ENCODE assay signal across 12 cellular contexts in genomic region chr3:48855681-48856447, GRCh38.
DNase-seq lines count a peak whose midpoint lies in the region; ATAC-seq and TF ChIP-seq lines count a peak whose summit lies in the region.
"Had no signal": no experiment of that assay in that cellular context is flagged by ENCODE, and none has a peak within 500 bp of the region (broad histone marks: within the 10 kb centered on the region; RNA-seq: fewer than 3 reads in every experiment).

No MANE protein-coding gene starts in this region.

- peak overlapping the region; percentile 36; the same call in 1 of the 2 replicates for H3K27ac ChIP-seq in DND-41 (ENCODE audit: low read length)
- peak overlapping the region; percentile 41 for H3K27ac ChIP-seq in cingulate gyrus (ENCODE audit: low read depth, low read length)

- H3K9ac ChIP-seq in DND-41 (ENCODE audit: low read depth, low read length) = no peak overlapping the region

- no peaks in the 10 kb centered on the region for H3K9me3 ChIP-seq in DND-41 (ENCODE audit: insufficient read depth, low read length, severe bottlenecking)
- H3K9me3 ChIP-seq: BE2C had no signal

- H3K9me3 Mint-ChIP-seq in nephron progenitor cell = no peaks in the 10 kb centered on the region

- H3K27me3 ChIP-seq in DND-41 (ENCODE audit: insufficient read depth, low read length, poor library complexity) = no peaks in the 10 kb centered on the region
- H3K27me3 ChIP-seq: BE2C had no signal

- H3K27me3 Mint-ChIP-seq in nephron progenitor cell (ENCODE audit: low read depth, poor library complexity) = no peaks in the 10 kb centered on the region

- no peaks in the 10 kb centered on the region for H4K20me1 ChIP-seq in DND-41 (ENCODE audit: insufficient read depth, low read length)

- TF ChIP-seq CTCF in DND-41 (IDR thresholded peaks at IDR 0.05; ENCODE audit: borderline replicate concordance, extremely low read depth, low read length, poor library complexity, severe bottlenecking) (no peak), nephron progenitor cell (IDR thresholded peaks at IDR 0.05) (no peak), GM13977 (IDR thresholded peaks at IDR 0.05; ENCODE audit: extremely low read depth, insufficient read depth, missing control alignments) (no peak)

- peaks cover 22% of the 10 kb centered on the region for H3K4me1 Mint-ChIP-seq in nephron progenitor cell

- no peak overlapping the region for H3K4me2 ChIP-seq in DND-41 (ENCODE audit: insufficient read depth, low read length)

- peak overlapping the region; percentile 4 for H3K27ac Mint-ChIP-seq in nephron progenitor cell

- ATAC-seq in DND-41 (ENCODE audit: insufficient read depth, low read depth) (no peak), GM21526 (IDR thresholded peaks at IDR 0.05; ENCODE audit: low FRiP score, unreplicated experiment) (no peak)

- H3K36me3 ChIP-seq in DND-41 (ENCODE audit: insufficient read depth, low read length) = peaks cover 18% of the 10 kb centered on the region; the same call in 1 of the 2 replicates
- H3K36me3 ChIP-seq: BE2C had no signal

- no peak overlapping the region for H3K4me3 Mint-ChIP-seq in nephron progenitor cell

- no peak overlapping the region for H2AFZ ChIP-seq in DND-41 (ENCODE audit: low read depth, low read length)

- in situ Hi-C loops in GM13977 (cut with MboI; ENCODE audit: low pct_unique_long_range_greater_than_20kb, low sequenced_read_pairs, unreplicated experiment) = no loop called here

- H3K79me2 ChIP-seq in DND-41 (ENCODE audit: insufficient read depth, low read length) = no peaks in the 10 kb centered on the region

- H3K4me1 ChIP-seq in DND-41 (ENCODE audit: insufficient read depth, low read length) = no peaks in the 10 kb centered on the region

- H3K36me3 Mint-ChIP-seq in nephron progenitor cell (ENCODE audit: low read depth) = no peaks in the 10 kb centered on the region

- DNase-seq in DND-41 (no peak), MV-4-11 (lab: John Stamatoyannopoulos, UW) (peak; percentile 68), nephron progenitor cell (no peak), NCI-H1417 (lab: John Stamatoyannopoulos, UW) (no peak), hepatic stellate cell (ENCODE audit: low spot score) (no peak), GM13977 (ENCODE audit: low spot score) (no peak)
- DNase-seq: activated gamma-delta T cell, BE2C, DMS153, NCI-H187 had no signal

- no peak overlapping the region for H3K4me3 ChIP-seq in DND-41 (ENCODE audit: low read depth in 1 of 2, low read length in 2 of 2)
